In genomic region chr1:236438614-236439013, GRCh38 we compare ENCODE assay signal across 40 cellular contexts. TPM values are rescaled to one million over a fixed set of nuclear protein-coding genes. Genes with fewer than 3 reads are reported as not detected.
"Had no signal": no experiment of that assay in that cellular context is flagged by ENCODE, and none has a peak within 500 bp of the region (broad histone marks: within the 10 kb centered on the region; RNA-seq: fewer than 3 reads in every experiment).

No MANE protein-coding gene starts in this region.

- H3K27me3 ChIP-seq: adrenal gland, ascending aorta, body of pancreas, brain microvascular endothelial cell, breast epithelium, cardiac muscle cell had no signal

- H3K27ac ChIP-seq: adrenal gland, ascending aorta, body of pancreas, brain microvascular endothelial cell, breast epithelium, cardiac muscle cell had no signal

- H3K4me3 ChIP-seq: adrenal gland, ascending aorta, body of pancreas, breast epithelium, cardiac muscle cell had no signal

- H3K9me3 Mint-ChIP-seq: activated naive CD4-positive, alpha-beta T cell treated with anti-CD3 and anti-CD28 coated beads for 36 hours; activated naive CD4-positive, alpha-beta T cell treated with anti-CD3 and anti-CD28 coated beads, Interleukin-2, amount 10 ng/mL, durations not matched to agents 7 days and 5 days; activated naive CD4-positive, alpha-beta T cell treated with anti-CD3 and anti-CD28 coated beads, Interleukin-2, amount 50 U/mL, for 24 hours; activated naive CD4-positive, alpha-beta T cell treated with anti-CD3 and anti-CD28 coated beads, Interleukin-2, amount 50 U/mL, for 72 hours; activated naive CD8-positive, alpha-beta T cell treated with anti-CD3 and anti-CD28 coated beads for 36 hours; activated naive CD8-positive, alpha-beta T cell treated with anti-CD3 and anti-CD28 coated beads, Interleukin-2, amount 10 ng/mL, durations not matched to agents 7 days and 5 days; activated naive CD8-positive, alpha-beta T cell treated with anti-CD3 and anti-CD28 coated beads, Interleukin-2, amount 50 U/mL, for 24 hours; activated T-cell treated with anti-CD3 and anti-CD28 coated beads, Interleukin-2, amount 50 U/mL, for 24 hours; activated T-cell treated with anti-CD3 and anti-CD28 coated beads, Interleukin-2, amount 50 U/mL, for 72 hours; activated T-helper 1 cell treated with anti-CD3 and anti-CD28 coated beads, Interleukin-12 subunit alpha, Interleukin-12 subunit beta, Interleukin-2, Interleukin-4 antibody, amounts not matched to agents 30 ng/mL and 10 ng/mL and 1 ng/mL, durations not matched to agents 14 hours and 24 hours and 36 hours; activated T-helper 17 cell treated with anti-CD3 and anti-CD28 coated beads, Interleukin-2, amount 50 U/mL, for 72 hours; activated T-helper 2 cell treated with anti-CD3 and anti-CD28 coated beads, Interferon-gamma antibody, Interleukin-2, Interleukin-4, amounts not matched to agents 10 μg/mL and 5 μg/mL and 100 μg/mL, durations not matched to agents 14 hours and 24 hours and 36 hours; central memory CD8-positive, alpha-beta T cell had no signal

- H3K4me1 Mint-ChIP-seq: activated naive CD4-positive, alpha-beta T cell treated with anti-CD3 and anti-CD28 coated beads, Interleukin-2, amount 10 ng/mL, durations not matched to agents 7 days and 5 days; activated naive CD4-positive, alpha-beta T cell treated with anti-CD3 and anti-CD28 coated beads, Interleukin-2, amount 50 U/mL, for 24 hours; activated naive CD8-positive, alpha-beta T cell treated with anti-CD3 and anti-CD28 coated beads for 36 hours; activated naive CD8-positive, alpha-beta T cell treated with anti-CD3 and anti-CD28 coated beads, Interleukin-2, amount 10 ng/mL, durations not matched to agents 7 days and 5 days; activated naive CD8-positive, alpha-beta T cell treated with anti-CD3 and anti-CD28 coated beads, Interleukin-2, amount 50 U/mL, for 24 hours; activated T-helper 17 cell treated with anti-CD3 and anti-CD28 coated beads, Interleukin-2, amount 50 U/mL, for 72 hours; brain; central memory CD8-positive, alpha-beta T cell had no signal

- DNase-seq: activated effector memory CD4-positive, alpha-beta T cell treated with anti-CD3 and anti-CD28 coated beads, Interleukin-2, amount 50 U/mL, for 16 hours; activated effector memory CD4-positive, alpha-beta T cell treated with Interleukin-2 at 50 U/mL for 16 hours; activated gamma-delta T cell; activated gamma-delta T cell treated with Interleukin-2 at 50 U/mL for 16 hours; activated naive CD4-positive, alpha-beta T cell; activated naive CD4-positive, alpha-beta T cell treated with anti-CD3 and anti-CD28 coated beads for 36 hours; activated naive CD4-positive, alpha-beta T cell treated with anti-CD3 and anti-CD28 coated beads, Interleukin-2, amount 10 ng/mL, durations not matched to agents 7 days and 5 days; activated naive CD4-positive, alpha-beta T cell treated with anti-CD3 and anti-CD28 coated beads, Interleukin-2, amount 50 U/mL, for 16 hours; activated naive CD4-positive, alpha-beta T cell treated with Interleukin-2 at 50 U/mL for 16 hours; activated naive CD8-positive, alpha-beta T cell treated with anti-CD3 and anti-CD28 coated beads for 36 hours; activated naive CD8-positive, alpha-beta T cell treated with anti-CD3 and anti-CD28 coated beads, Interleukin-2, amount 10 ng/mL, durations not matched to agents 7 days and 5 days; activated naive CD8-positive, alpha-beta T cell treated with anti-CD3 and anti-CD28 coated beads, Interleukin-2, amount 50 U/mL, for 24 hours; activated T-cell treated with anti-CD3 and anti-CD28 coated beads, Interleukin-2, amount 50 U/mL, for 1 hour; activated T-cell treated with anti-CD3 and anti-CD28 coated beads, Interleukin-2, amount 50 U/mL, for 24 hours; activated T-cell treated with anti-CD3 and anti-CD28 coated beads, Interleukin-2, amount 50 U/mL, for 4 hours; activated T-cell treated with anti-CD3 and anti-CD28 coated beads, Interleukin-2, amount 50 U/mL, for 48 hours; activated T-cell treated with anti-CD3 and anti-CD28 coated beads, Interleukin-2, amount 50 U/mL, for 72 hours; adrenal gland; amniotic stem cell; amygdala; anterior cingulate cortex; aorta; body of pancreas; brain microvascular endothelial cell; caudate nucleus; central memory CD4-positive, alpha-beta T cell; cerebellar nuclear complex had no signal

- H3K4me3 Mint-ChIP-seq: activated naive CD4-positive, alpha-beta T cell treated with anti-CD3 and anti-CD28 coated beads for 36 hours; activated naive CD4-positive, alpha-beta T cell treated with anti-CD3 and anti-CD28 coated beads, Interleukin-2, amount 10 ng/mL, durations not matched to agents 7 days and 5 days; activated naive CD4-positive, alpha-beta T cell treated with anti-CD3 and anti-CD28 coated beads, Interleukin-2, amount 50 U/mL, for 24 hours; activated naive CD8-positive, alpha-beta T cell; activated naive CD8-positive, alpha-beta T cell treated with anti-CD3 and anti-CD28 coated beads for 36 hours; activated naive CD8-positive, alpha-beta T cell treated with anti-CD3 and anti-CD28 coated beads, Interleukin-2, amount 10 ng/mL, durations not matched to agents 7 days and 5 days; activated naive CD8-positive, alpha-beta T cell treated with anti-CD3 and anti-CD28 coated beads, Interleukin-2, amount 50 U/mL, for 24 hours; activated T-cell treated with anti-CD3 and anti-CD28 coated beads, Interleukin-2, amount 50 U/mL, for 24 hours; activated T-cell treated with anti-CD3 and anti-CD28 coated beads, Interleukin-2, amount 50 U/mL, for 4 hours; activated T-cell treated with anti-CD3 and anti-CD28 coated beads, Interleukin-2, amount 50 U/mL, for 72 hours; activated T-helper 1 cell treated with anti-CD3 and anti-CD28 coated beads, Interleukin-12 subunit alpha, Interleukin-12 subunit beta, Interleukin-2, Interleukin-4 antibody, amounts not matched to agents 30 ng/mL and 10 ng/mL and 1 ng/mL, durations not matched to agents 14 hours and 24 hours and 36 hours; activated T-helper 17 cell treated with anti-CD3 and anti-CD28 coated beads, Interleukin-2, amount 50 U/mL, for 72 hours; brain; central memory CD8-positive, alpha-beta T cell had no signal

- H3K36me3 ChIP-seq: adrenal gland, ascending aorta, brain microvascular endothelial cell, breast epithelium, cardiac muscle cell had no signal

- H3K36me3 Mint-ChIP-seq: activated naive CD4-positive, alpha-beta T cell treated with anti-CD3 and anti-CD28 coated beads, Interleukin-2, amount 10 ng/mL, durations not matched to agents 7 days and 5 days; activated naive CD4-positive, alpha-beta T cell treated with anti-CD3 and anti-CD28 coated beads, Interleukin-2, amount 50 U/mL, for 24 hours; activated naive CD4-positive, alpha-beta T cell treated with anti-CD3 and anti-CD28 coated beads, Interleukin-2, amount 50 U/mL, for 72 hours; activated naive CD8-positive, alpha-beta T cell; activated naive CD8-positive, alpha-beta T cell treated with anti-CD3 and anti-CD28 coated beads for 36 hours; activated naive CD8-positive, alpha-beta T cell treated with anti-CD3 and anti-CD28 coated beads, Interleukin-2, amount 10 ng/mL, durations not matched to agents 7 days and 5 days; brain had no signal

- H3K4me1 ChIP-seq: adrenal gland, ascending aorta, body of pancreas, breast epithelium had no signal

- H3K27me3 Mint-ChIP-seq: activated naive CD4-positive, alpha-beta T cell treated with anti-CD3 and anti-CD28 coated beads, Interleukin-2, amount 50 U/mL, for 24 hours; activated naive CD8-positive, alpha-beta T cell; activated naive CD8-positive, alpha-beta T cell treated with anti-CD3 and anti-CD28 coated beads for 36 hours; activated naive CD8-positive, alpha-beta T cell treated with anti-CD3 and anti-CD28 coated beads, Interleukin-2, amount 50 U/mL, for 24 hours; activated T-cell treated with anti-CD3 and anti-CD28 coated beads, Interleukin-2, amount 50 U/mL, for 24 hours; activated T-helper 17 cell treated with anti-CD3 and anti-CD28 coated beads, Interleukin-2, amount 50 U/mL, for 72 hours; central memory CD8-positive, alpha-beta T cell had no signal

- H3K9me3 ChIP-seq: adrenal gland, ascending aorta, body of pancreas, breast epithelium had no signal

- H3K27ac Mint-ChIP-seq: activated naive CD4-positive, alpha-beta T cell treated with anti-CD3 and anti-CD28 coated beads for 36 hours; activated naive CD4-positive, alpha-beta T cell treated with anti-CD3 and anti-CD28 coated beads, Interleukin-2, amount 10 ng/mL, durations not matched to agents 7 days and 5 days; activated naive CD4-positive, alpha-beta T cell treated with anti-CD3 and anti-CD28 coated beads, Interleukin-2, amount 50 U/mL, for 24 hours; activated naive CD4-positive, alpha-beta T cell treated with anti-CD3 and anti-CD28 coated beads, Interleukin-2, amount 50 U/mL, for 72 hours; activated naive CD8-positive, alpha-beta T cell; activated naive CD8-positive, alpha-beta T cell treated with anti-CD3 and anti-CD28 coated beads for 36 hours; activated naive CD8-positive, alpha-beta T cell treated with anti-CD3 and anti-CD28 coated beads, Interleukin-2, amount 10 ng/mL, durations not matched to agents 7 days and 5 days; activated naive CD8-positive, alpha-beta T cell treated with anti-CD3 and anti-CD28 coated beads, Interleukin-2, amount 50 U/mL, for 24 hours; activated T-cell treated with anti-CD3 and anti-CD28 coated beads, Interleukin-2, amount 50 U/mL, for 24 hours; activated T-cell treated with anti-CD3 and anti-CD28 coated beads, Interleukin-2, amount 50 U/mL, for 72 hours; activated T-helper 1 cell treated with anti-CD3 and anti-CD28 coated beads, Interleukin-12 subunit alpha, Interleukin-12 subunit beta, Interleukin-2, Interleukin-4 antibody, amounts not matched to agents 30 ng/mL and 10 ng/mL and 1 ng/mL, durations not matched to agents 14 hours and 24 hours and 36 hours; activated T-helper 17 cell treated with anti-CD3 and anti-CD28 coated beads, Interleukin-2, amount 50 U/mL, for 72 hours; brain had no signal

- FAIRE-seq: astrocyte, bronchial epithelial cell had no signal

- ATAC-seq: activated naive CD4-positive, alpha-beta T cell treated with anti-CD3 and anti-CD28 coated beads, Interleukin-2, amount 50 U/mL, for 72 hours; activated naive CD8-positive, alpha-beta T cell treated with anti-CD3 and anti-CD28 coated beads, Interleukin-2, amount 50 U/mL, for 24 hours; activated T-cell treated with anti-CD3 and anti-CD28 coated beads, Interleukin-2, amount 50 U/mL, for 4 hours; activated T-cell treated with anti-CD3 and anti-CD28 coated beads, Interleukin-2, amount 50 U/mL, for 72 hours; activated T-helper 17 cell treated with anti-CD3 and anti-CD28 coated beads, Interleukin-2, amount 50 U/mL, for 72 hours; body of pancreas had no signal

RNA-seq across cellular contexts. Expression of gene EDARADD, which starts 44.5 kb away (rescaled TPM):
- total RNA-seq: ascending aorta had no signal
